8 cellular contexts compared by ENCODE assay signal in genomic region chr3:113531826-113532697, GRCh38. TPM values are rescaled to one million over a fixed set of nuclear protein-coding genes. Genes with fewer than 3 reads are reported as not detected.
DNase-seq lines count a peak whose midpoint lies in the region; TF ChIP-seq lines count a peak whose summit lies in the region.

TSS of gene SIDT1 (plus strand) at chr3:113532555. CDS start at chr3:113533022, 467 bp downstream.

- in situ Hi-C loops in GM13977 (cut with MboI; ENCODE audit: low pct_unique_long_range_greater_than_20kb, low sequenced_read_pairs, unreplicated experiment): no loop called here

- H3K4me1 ChIP-seq in colonic mucosa: peaks cover 3% of the 10 kb centered on the region

- DNase-seq in GM13977 (ENCODE audit: low spot score) (peak; percentile 78), HFF-Myc (ENCODE audit: extremely low read depth, low read depth) (no peak), NCI-H1092 (lab: John Stamatoyannopoulos, UW) (peak; percentile 6), colonic mucosa (peak; percentile 78), medulla oblongata (ENCODE audit: extremely low spot score) (peak; percentile 49), H4 (ENCODE audit: low spot score) (no peak)
- peak; percentile 36 to 39 for DNase-seq in activated CD4-positive, alpha-beta T cell treated with anti-CD3 and anti-CD28 coated beads for 24 hours (ENCODE audit: low read depth in 2 of 2)
- DNase-seq in stimulated activated CD8-positive, alpha-beta memory T cell treated with anti-CD3 and anti-CD28 coated beads, Interleukin-4, amount 100 ng/mL, for 4 hours (ENCODE audit: low read depth in 2 of 2, low spot score in 1 of 2): peak; percentile 31 to 39

- intact Hi-C loops in colonic mucosa (cut with DNase I): no loop called here

- H3K4me3 ChIP-seq in HFF-Myc (replicated peaks; ENCODE audit: low read depth, low read length) (peak within 1 kb of the TSS; percentile 37), colonic mucosa (peak within 1 kb of the TSS; percentile 61)

- H3K27me3 ChIP-seq in colonic mucosa: no peaks in the 10 kb centered on the region

- H3K9ac ChIP-seq in colonic mucosa (ENCODE audit: low read depth in 2 of 2, low read length in 2 of 2): peak within 1 kb of the TSS; percentile 84 to 96

- no peaks in the 10 kb centered on the region for H3K36me3 ChIP-seq in colonic mucosa

- H3K27ac ChIP-seq in colonic mucosa: peak within 1 kb of the TSS; percentile 84

- no peaks in the 10 kb centered on the region for H3K9me3 ChIP-seq in colonic mucosa

- peak; percentile 15 for TF ChIP-seq CTCF in GM13977 (IDR thresholded peaks at IDR 0.05; ENCODE audit: extremely low read depth, insufficient read depth, missing control alignments)
- no peak for TF ChIP-seq CTCF in HFF-Myc (IDR thresholded peaks at IDR 0.05; ENCODE audit: low read depth, low read length, missing control alignments)
- TF ChIP-seq CTCF in colonic mucosa (IDR thresholded peaks at IDR 0.05): no peak

RNA-seq across cellular contexts. Expression of gene SIDT1, which starts in this region (rescaled TPM):
- 10 to 100 TPM; 35.9 to 42.1 TPM for total RNA-seq in colonic mucosa
- not detected in 2 replicates for total RNA-seq in H4 (2014; rRNA removed; shearing (Covaris generic))

Comparison
In these comparisons a context has a peak if more than half of its experiments do, and no peak if none do; other contexts are left out.
1. RNA of gene SIDT1 (total RNA-seq): 35.9 to 42.1 TPM in colonic mucosa; not detected in H4; every median in the first group is over 10 times any median in the second.
2. DNase-seq: peak in GM13977 (single experiment), NCI-H1092 (single experiment), activated CD4-positive, alpha-beta T cell treated with anti-CD3 and anti-CD28 coated beads for 24 hours (2 of 2), colonic mucosa (single experiment), medulla oblongata (single experiment) and stimulated activated CD8-positive, alpha-beta memory T cell treated with anti-CD3 and anti-CD28 coated beads, Interleukin-4, amount 100 ng/mL, for 4 hours (2 of 2); none in HFF-Myc (single experiment) and H4 (single experiment).